1 cellular context compared by ENCODE assay signal in the genomic region with DNA sequence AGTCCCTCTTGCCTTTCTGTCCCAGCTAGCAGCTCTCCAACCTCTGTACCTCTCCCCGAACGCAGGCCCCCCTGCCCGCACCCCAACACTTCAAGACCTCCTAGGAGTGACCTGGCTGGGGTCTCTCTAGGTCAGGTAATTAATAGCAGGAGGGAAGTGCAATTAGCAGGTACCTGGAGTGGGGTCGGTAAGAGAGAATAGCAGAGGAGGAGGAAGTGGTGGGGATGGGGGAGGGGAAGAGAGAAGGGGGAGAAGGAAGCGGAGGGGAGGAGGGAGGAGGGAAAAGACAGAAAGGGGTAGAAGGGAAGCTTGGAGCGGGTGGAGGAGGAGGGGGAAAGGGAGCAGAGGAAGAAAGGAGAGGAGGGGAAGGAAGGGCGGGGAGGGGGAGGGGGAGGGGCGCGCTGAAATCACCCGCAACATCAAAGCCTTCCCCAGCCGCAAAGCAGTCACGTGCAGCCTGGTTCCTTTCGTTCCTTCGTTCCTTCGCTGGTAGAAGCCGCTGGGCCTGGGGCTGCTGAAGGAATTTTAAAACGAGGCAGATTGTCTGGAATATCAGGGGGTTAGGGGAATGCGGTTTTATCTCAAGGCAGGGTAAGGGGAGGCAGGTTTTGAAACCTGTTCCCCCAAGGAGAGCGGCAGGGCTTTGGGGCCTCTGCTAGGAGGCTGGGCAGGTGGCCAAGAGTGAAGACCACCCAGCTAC.
TF ChIP-seq lines count a peak whose summit lies in the region.

No MANE protein-coding gene starts in this region.

TF ChIP-seq in SK-N-SH, 30 proteins besides CTCF, POLR2A, EP300 and RAD21 (continued from another document):
- TF ChIP-seq IRF3 (IDR thresholded peaks at IDR 0.05; ENCODE audit: low read depth, low read length): no peak
- no peak for TF ChIP-seq CHD2 (IDR thresholded peaks at IDR 0.05; ENCODE audit: low read length, partially characterized antibody)
- TF ChIP-seq RFX5 (IDR thresholded peaks at IDR 0.05; ENCODE audit: low read length): no peak
- no peak for TF ChIP-seq FOXM1 (IDR thresholded peaks at IDR 0.05; ENCODE audit: low read depth)
- TF ChIP-seq POLR2AphosphoS5 (IDR thresholded peaks at IDR 0.05; ENCODE audit: low read depth, low read length): no peak
- TF ChIP-seq, protein P1, sequence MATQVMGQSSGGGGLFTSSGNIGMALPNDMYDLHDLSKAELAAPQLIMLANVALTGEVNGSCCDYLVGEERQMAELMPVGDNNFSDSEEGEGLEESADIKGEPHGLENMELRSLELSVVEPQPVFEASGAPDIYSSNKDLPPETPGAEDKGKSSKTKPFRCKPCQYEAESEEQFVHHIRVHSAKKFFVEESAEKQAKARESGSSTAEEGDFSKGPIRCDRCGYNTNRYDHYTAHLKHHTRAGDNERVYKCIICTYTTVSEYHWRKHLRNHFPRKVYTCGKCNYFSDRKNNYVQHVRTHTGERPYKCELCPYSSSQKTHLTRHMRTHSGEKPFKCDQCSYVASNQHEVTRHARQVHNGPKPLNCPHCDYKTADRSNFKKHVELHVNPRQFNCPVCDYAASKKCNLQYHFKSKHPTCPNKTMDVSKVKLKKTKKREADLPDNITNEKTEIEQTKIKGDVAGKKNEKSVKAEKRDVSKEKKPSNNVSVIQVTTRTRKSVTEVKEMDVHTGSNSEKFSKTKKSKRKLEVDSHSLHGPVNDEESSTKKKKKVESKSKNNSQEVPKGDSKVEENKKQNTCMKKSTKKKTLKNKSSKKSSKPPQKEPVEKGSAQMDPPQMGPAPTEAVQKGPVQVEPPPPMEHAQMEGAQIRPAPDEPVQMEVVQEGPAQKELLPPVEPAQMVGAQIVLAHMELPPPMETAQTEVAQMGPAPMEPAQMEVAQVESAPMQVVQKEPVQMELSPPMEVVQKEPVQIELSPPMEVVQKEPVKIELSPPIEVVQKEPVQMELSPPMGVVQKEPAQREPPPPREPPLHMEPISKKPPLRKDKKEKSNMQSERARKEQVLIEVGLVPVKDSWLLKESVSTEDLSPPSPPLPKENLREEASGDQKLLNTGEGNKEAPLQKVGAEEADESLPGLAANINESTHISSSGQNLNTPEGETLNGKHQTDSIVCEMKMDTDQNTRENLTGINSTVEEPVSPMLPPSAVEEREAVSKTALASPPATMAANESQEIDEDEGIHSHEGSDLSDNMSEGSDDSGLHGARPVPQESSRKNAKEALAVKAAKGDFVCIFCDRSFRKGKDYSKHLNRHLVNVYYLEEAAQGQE (IDR thresholded peaks at IDR 0.05; ENCODE audit: low read depth, low read length): no peak
